In genomic region chr17:78976907-78977680, GRCh38 we compare ENCODE assay signal across 12 cellular contexts. TPM values are rescaled to one million over a fixed set of nuclear protein-coding genes. Genes with fewer than 3 reads are reported as not detected.
DNase-seq lines count a peak whose midpoint lies in the region; ATAC-seq, FAIRE-seq and TF ChIP-seq lines count a peak whose summit lies in the region.
"Had no signal": no experiment of that assay in that cellular context is flagged by ENCODE, and none has a peak within 500 bp of the region (broad histone marks: within the 10 kb centered on the region; RNA-seq: fewer than 3 reads in every experiment).

No MANE protein-coding gene starts in this region.

- H4K5ac ChIP-seq in IMR-90 (ENCODE audit: low read depth, low read length): no peak overlapping the region

- H2BK12ac ChIP-seq in trophoblast cell (ENCODE audit: low read length): no peak overlapping the region

- H2AFZ ChIP-seq in ACC112 (ENCODE audit: low read length, unreplicated experiment) (no peak overlapping the region), IMR-90 (replicated peaks; ENCODE audit: low read length, poor library complexity) (no peak overlapping the region), K562 (ENCODE audit: low read depth, low read length) (no peak overlapping the region), trophoblast cell (ENCODE audit: insufficient read depth, low read length, poor library complexity) (no peak overlapping the region)

- peaks cover 12 to 31% (median 21%) of the 10 kb centered on the region in 7 donors for H3K4me1 Mint-ChIP-seq in naive thymus-derived CD4-positive, alpha-beta T cell

- no peaks in the 10 kb centered on the region for H3K9me3 ChIP-seq in IMR-90 (ENCODE audit: control insufficient read depth, insufficient read depth, low read length)
- H3K9me3 ChIP-seq in K562 (replicated peaks; ENCODE audit: control insufficient read depth, insufficient read depth, low read depth, low read length): no peaks in the 10 kb centered on the region
- no peaks in the 10 kb centered on the region for H3K9me3 ChIP-seq in naive thymus-derived CD4-positive, alpha-beta T cell (ENCODE audit: control insufficient read depth in 2 of 3, low read length in 3 of 3)
- H3K9me3 ChIP-seq in trophoblast cell (ENCODE audit: insufficient read depth, low read depth, low read length): no peaks in the 10 kb centered on the region

- no peak for FAIRE-seq in K562 (lab: Jason Lieb, UNC)
- FAIRE-seq: endometrium, TTC549 had no signal

- TF ChIP-seq CTCF in IMR-90 (conservative IDR thresholded peaks at IDR 0.05; ENCODE audit: low read depth, low read length) (no peak), K562 (IDR thresholded peaks at IDR 0.05 in 2 of 3, conservative IDR thresholded peaks at IDR 0.05 in 1 of 3; ENCODE audit: insufficient read depth in 2 of 3, low read depth in 1 of 3, low read length in 3 of 3) (no peak)

- no peaks in the 10 kb centered on the region for H3K27me3 Mint-ChIP-seq in naive thymus-derived CD4-positive, alpha-beta T cell

- peak overlapping the region in 7 of 9 donors; percentile 36 to 83 (median 61) for H3K27ac Mint-ChIP-seq in naive thymus-derived CD4-positive, alpha-beta T cell
- H3K27ac Mint-ChIP-seq: CD8-positive, alpha-beta T cell had no signal

- no peaks in the 10 kb centered on the region for H3K36me3 Mint-ChIP-seq in naive thymus-derived CD4-positive, alpha-beta T cell

- H2AK9ac ChIP-seq in IMR-90 (replicated peaks; ENCODE audit: low read depth, low read length, poor library complexity): peak overlapping the region; percentile 62

- H3K9ac ChIP-seq in IMR-90 (ENCODE audit: low read depth, low read length) (no peak overlapping the region), K562 (ENCODE audit: insufficient read depth in 1 of 2, low read depth in 2 of 2, low read length in 2 of 2) (no peak overlapping the region), trophoblast cell (ENCODE audit: low read length) (no peak overlapping the region)

- DNase-seq in IMR-90: no peak
- DNase-seq in K562 (ENCODE audit: extremely low read depth in 1 of 4, low spot score in 3 of 4): no peak
- no peak for DNase-seq in naive thymus-derived CD4-positive, alpha-beta T cell
- no peak for DNase-seq in trophoblast cell
- no peak for DNase-seq in superior temporal gyrus (ENCODE audit: extremely low spot score)
- DNase-seq: NCI-H187 had no signal

- TF ChIP-seq EP300 in K562 (IDR thresholded peaks at IDR 0.05; ENCODE audit: low read length): no peak

- no peak overlapping the region for H3K56ac ChIP-seq in IMR-90 (ENCODE audit: extremely low read depth, insufficient read depth, low read length)

- H3K36me3 ChIP-seq in ACC112 (ENCODE audit: insufficient read depth, low read length) (peaks cover 9% of the 10 kb centered on the region; the same call in 1 of the 2 replicates), IMR-90 (ENCODE audit: control insufficient read depth, insufficient read depth, low read length) (peaks cover 5% of the 10 kb centered on the region; the same call in 1 of the 2 replicates), K562 (ENCODE audit: control insufficient read depth, insufficient read depth, low read length) (no peaks in the 10 kb centered on the region), trophoblast cell (ENCODE audit: control insufficient read depth in 1 of 2, insufficient read depth in 2 of 2, low read length in 2 of 2) (no peaks in the 10 kb centered on the region)
- H3K36me3 ChIP-seq in naive thymus-derived CD4-positive, alpha-beta T cell (ENCODE audit: control insufficient read depth in 2 of 3, insufficient read depth in 3 of 3, low read length in 3 of 3): peaks cover 0 to 27% (median 0%) of the 10 kb centered on the region in 3 experiments

- no peak for TF ChIP-seq POLR2A in IMR-90 (IDR thresholded peaks at IDR 0.05; ENCODE audit: low read depth, low read length)
- TF ChIP-seq POLR2A in K562 (conservative IDR thresholded peaks at IDR 0.05): no peak

- H2BK15ac ChIP-seq in IMR-90 (ENCODE audit: low read depth, low read length): no peak overlapping the region

- no peak for ATAC-seq in IMR-90 (ENCODE audit: low read depth)
- no peak for ATAC-seq in K562
- no peak for ATAC-seq in naive thymus-derived CD4-positive, alpha-beta T cell
- no peak for ATAC-seq in HG02981 (IDR thresholded peaks at IDR 0.05; ENCODE audit: unreplicated experiment)
- ATAC-seq in HG03571 (IDR thresholded peaks at IDR 0.05; ENCODE audit: unreplicated experiment): no peak
- ATAC-seq: CD8-positive, alpha-beta T cell had no signal

- no peaks in the 10 kb centered on the region for H4K20me1 ChIP-seq in IMR-90 (ENCODE audit: insufficient read depth, low read length)
- H4K20me1 ChIP-seq in K562 (replicated peaks; ENCODE audit: control insufficient read depth, insufficient read depth, low read length): no peaks in the 10 kb centered on the region

- H3K9me1 ChIP-seq in IMR-90 (ENCODE audit: insufficient read depth, low read length) (peaks cover 18% of the 10 kb centered on the region), K562 (ENCODE audit: control insufficient read depth, insufficient read depth, low read length) (no peaks in the 10 kb centered on the region)

- H3K18ac ChIP-seq in IMR-90 (ENCODE audit: low read depth, low read length) (no peak overlapping the region), trophoblast cell (ENCODE audit: low read length) (no peak overlapping the region)

- H3K4me3 Mint-ChIP-seq in naive thymus-derived CD4-positive, alpha-beta T cell: peak overlapping the region in 8 of 10 donors; percentile 22 to 85 (median 78)
- H3K4me3 Mint-ChIP-seq: CD8-positive, alpha-beta T cell had no signal

- H3K4me2 ChIP-seq in IMR-90 (ENCODE audit: low read depth, low read length): no peak overlapping the region
- H3K4me2 ChIP-seq in K562 (ENCODE audit: insufficient read depth, low read length): no peak overlapping the region
- H3K4me2 ChIP-seq in trophoblast cell (ENCODE audit: low read length): no peak overlapping the region

- dilution Hi-C loops in IMR-90 (cut with HindIII; ENCODE audit: low sequenced_read_pairs, unreplicated experiment): no loop called here

- H3K27ac ChIP-seq in ACC112 (ENCODE audit: low read depth, low read length) (no peak overlapping the region), IMR-90 (ENCODE audit: insufficient read depth, low read length) (no peak overlapping the region), K562 (ENCODE audit: extremely low read depth, low read depth, low read length) (no peak overlapping the region), trophoblast cell (ENCODE audit: low read depth, low read length) (no peak overlapping the region)
- H3K27ac ChIP-seq in naive thymus-derived CD4-positive, alpha-beta T cell (ENCODE audit: low read depth, low read length): no peak overlapping the region

- peaks cover 4 to 47% of the 10 kb centered on the region in 2 experiments; a peak in 2 of 4 replicates for H3K79me1 ChIP-seq in IMR-90 (ENCODE audit: low read depth in 1 of 2, low read length in 2 of 2)
- peaks cover 10% of the 10 kb centered on the region for H3K79me1 ChIP-seq in trophoblast cell (ENCODE audit: low read length)

- TF ChIP-seq RAD21 in IMR-90 (IDR thresholded peaks at IDR 0.05; ENCODE audit: low read length) (no peak), K562 (CRISPR knock-in tag; conservative IDR thresholded peaks at IDR 0.05 in 1 of 2, IDR thresholded peaks at IDR 0.05 in 1 of 2) (no peak)

- no peak overlapping the region for H3K4ac ChIP-seq in IMR-90 (ENCODE audit: low read depth, low read length)
- no peak overlapping the region for H3K4ac ChIP-seq in trophoblast cell (ENCODE audit: low read depth, low read length)

- H3K27me3 ChIP-seq in ACC112 (ENCODE audit: insufficient read depth, low read length) (no peaks in the 10 kb centered on the region), IMR-90 (ENCODE audit: control insufficient read depth, insufficient read depth, low read length) (no peaks in the 10 kb centered on the region), K562 (ENCODE audit: control insufficient read depth in 2 of 2, insufficient read depth in 2 of 2, low read length in 2 of 2) (no peaks in the 10 kb centered on the region), trophoblast cell (ENCODE audit: insufficient read depth, low read length) (no peaks in the 10 kb centered on the region)
- H3K27me3 ChIP-seq in naive thymus-derived CD4-positive, alpha-beta T cell (ENCODE audit: control insufficient read depth in 2 of 2, insufficient read depth in 2 of 2, low read length in 2 of 2): no peaks in the 10 kb centered on the region

- intact Hi-C loops in IMR-90 (cut with micrococcal nuclease) (no loop called here), K562 (cut with micrococcal nuclease) (no loop called here)
- intact Hi-C loops in naive thymus-derived CD4-positive, alpha-beta T cell (cut with micrococcal nuclease): no loop called here

- H3K79me2 ChIP-seq in ACC112 (ENCODE audit: control insufficient read depth, insufficient read depth, low read length, unreplicated experiment): peaks cover 46% of the 10 kb centered on the region
- no peaks in the 10 kb centered on the region for H3K79me2 ChIP-seq in K562 (ENCODE audit: control insufficient read depth, insufficient read depth, low read length)
- no peaks in the 10 kb centered on the region for H3K79me2 ChIP-seq in trophoblast cell (ENCODE audit: control insufficient read depth, insufficient read depth, low read length, poor library complexity)

- no peak overlapping the region for H4K12ac ChIP-seq in trophoblast cell (ENCODE audit: low read depth, low read length)

- H4K8ac ChIP-seq in IMR-90 (ENCODE audit: low read depth in 2 of 2, low read length in 2 of 2): no peak overlapping the region
- H4K8ac ChIP-seq in trophoblast cell (ENCODE audit: low read depth, low read length): no peak overlapping the region

- POLR2A ChIA-PET in IMR-90 (lab: Charles Lee; ENCODE audit: unreplicated experiment) (no interaction called here), K562 (lab: Yijun Ruan, JAX) (interaction anchor here (0.7 to 1.0 kb wide), 2 partner anchors 29 to 171 kb away, joined by 3 read pairs; no protein-coding TSS in a partner anchor)
- POLR2A ChIA-PET in naive thymus-derived CD4-positive, alpha-beta T cell (lab: Charles Lee): no interaction called here

- H4K91ac ChIP-seq in IMR-90 (ENCODE audit: insufficient read depth, low read depth, low read length): no peak overlapping the region
- no peak overlapping the region for H4K91ac ChIP-seq in trophoblast cell (ENCODE audit: low read depth, low read length)

- H3K14ac ChIP-seq in IMR-90 (replicated peaks; ENCODE audit: low read depth, low read length) (no peak overlapping the region), trophoblast cell (ENCODE audit: low read length) (no peak overlapping the region)

- H2AK5ac ChIP-seq in IMR-90 (ENCODE audit: low read depth, low read length) (no peak overlapping the region), trophoblast cell (ENCODE audit: low read length) (no peak overlapping the region)

- H3K4me1 ChIP-seq in ACC112 (ENCODE audit: control insufficient read depth, insufficient read depth, low read length, unreplicated experiment) (peaks cover 43% of the 10 kb centered on the region), IMR-90 (ENCODE audit: control insufficient read depth, insufficient read depth, low read length) (peaks cover 31% of the 10 kb centered on the region), K562 (replicated peaks in 1 of 2; ENCODE audit: control insufficient read depth in 2 of 2, insufficient read depth in 2 of 2, low read length in 2 of 2) (peaks cover 0 to 63% of the 10 kb centered on the region in 2 experiments; a peak in 3 of 5 replicates), trophoblast cell (ENCODE audit: control insufficient read depth in 1 of 2, insufficient read depth in 2 of 2, low read length in 2 of 2) (peaks cover 18 to 20% of the 10 kb centered on the region in 2 experiments)
- H3K4me1 ChIP-seq in naive thymus-derived CD4-positive, alpha-beta T cell (ENCODE audit: control insufficient read depth in 2 of 2, insufficient read depth in 2 of 2, low read length in 2 of 2): peaks cover 0 to 28% of the 10 kb centered on the region in 2 donors

- CTCF ChIA-PET in IMR-90 (lab: Yijun Ruan, JAX): no interaction called here
- CTCF ChIA-PET in K562 (lab: Yijun Ruan, JAX; ENCODE audit: low intra/inter-chr PET ratio): no interaction called here
- CTCF ChIA-PET in naive thymus-derived CD4-positive, alpha-beta T cell (lab: Charles Lee): no interaction called here

- H2BK120ac ChIP-seq in IMR-90 (ENCODE audit: low read depth, low read length): no peak overlapping the region
- no peak overlapping the region for H2BK120ac ChIP-seq in trophoblast cell (ENCODE audit: insufficient read depth, low read length, poor library complexity)

- no peak overlapping the region for H2BK20ac ChIP-seq in IMR-90 (ENCODE audit: low read depth, low read length)

- no TSS peak for BruUV-seq in IMR-90 (replicated peaks; lab: Mats Ljungman, UMichigan)
- no TSS peak for BruUV-seq in K562 (replicated peaks; lab: Mats Ljungman, UMichigan)

- no peak overlapping the region for H3K23ac ChIP-seq in IMR-90 (ENCODE audit: low read depth, low read length)
- H3K23ac ChIP-seq in trophoblast cell (ENCODE audit: low read length): no peak overlapping the region

- no peaks in the 10 kb centered on the region for H3K9me3 Mint-ChIP-seq in naive thymus-derived CD4-positive, alpha-beta T cell
- H3K9me3 Mint-ChIP-seq: CD8-positive, alpha-beta T cell had no signal

- WGBS in IMR-90 (ENCODE audit: extremely low coverage in 2 of 2, insufficient read length in 1 of 2), 2 experiments: 85% methylated on average over 6 of the region's 20 CpGs; no CpG with 5 or more reads in 1 of the 2 experiments
- 40% methylated on average over 18 of the region's 20 CpGs for WGBS in K562 (ENCODE audit: insufficient coverage, low coverage, missing lambda C conversion rate)
- WGBS in trophoblast cell (ENCODE audit: extremely low coverage, insufficient coverage, insufficient read length): no CpG with 5 or more reads among the region's 20 CpGs

- H3K4me3 ChIP-seq in ACC112 (ENCODE audit: low read depth, low read length): peak overlapping the region; percentile 92
- no peak overlapping the region for H3K4me3 ChIP-seq in IMR-90 (ENCODE audit: insufficient read depth, low read depth, low read length)
- H3K4me3 ChIP-seq in K562: no peak overlapping the region
- H3K4me3 ChIP-seq in naive thymus-derived CD4-positive, alpha-beta T cell (ENCODE audit: low read length): no peak overlapping the region
- H3K4me3 ChIP-seq in trophoblast cell (ENCODE audit: low read depth, low read length): no peak overlapping the region

- in situ Hi-C loops in IMR-90 (cut with MboI; ENCODE audit: low sequenced_read_pairs): no loop called here
- in situ Hi-C loops in K562 (cut with MboI): no loop called here

- H2BK5ac ChIP-seq in IMR-90 (ENCODE audit: low read depth, low read length, poor library complexity, severe bottlenecking) (no peak overlapping the region), trophoblast cell (ENCODE audit: low read depth, low read length, poor library complexity) (no peak overlapping the region)

RNA-seq across cellular contexts. Expression of gene LGALS3BP, which starts 2.6 kb away (rescaled TPM):
- total RNA-seq in IMR-90 (2012; rRNA removed) (33.7 and 34.7 TPM in 2 replicates), K562 (2014; rRNA removed) (4.8 and 5.9 TPM in 2 replicates), K562 (2014; rRNA removed; fragmentation: Illumina TruSeq; extraction: Trizol) (0.73 and 1.4 TPM in 2 replicates), K562 (2015; rRNA removed; fragmentation: Illumina TruSeq; extraction: Trizol) (4.4 and 4.7 TPM in 2 replicates), K562 (2021) (5.3 and 8.7 TPM in 2 replicates)
- polyA plus RNA-seq in IMR-90 (2012; rRNA removed) (249 and 273 TPM in 2 replicates), K562 (2011; rRNA removed) (0.68 and 2.4 TPM in 2 replicates), K562 (2014; fragmentation: Illumina TruSeq; extraction: Trizol) (3.8 and 4.2 TPM in 2 replicates), K562 (2014; fragmentation: Nextera tagmentation; extraction: Ambion mirVana) (under 1 TPM; 0.39 to 0.59 TPM), K562 (2014; rRNA removed) (3.2 and 3.3 TPM in 2 replicates)
- 146 and 259 TPM in 2 replicates for polyA plus RNA-seq in IMR-90 (2012; cell fraction: cytosol; rRNA removed)
- polyA plus RNA-seq in IMR-90 (2012; cell fraction: nucleus; rRNA removed; ENCODE audit: low replicate concordance): 165 and 308 TPM in 2 replicates
- 1.6 and 6.3 TPM in 2 replicates for total RNA-seq in K562 (2011; cell fraction: chromatin; rRNA removed; ENCODE audit: low replicate concordance)
- total RNA-seq in K562 (2011; cell fraction: nucleolus; rRNA removed): 7.7 and 7.8 TPM in 2 replicates
- 4.3 and 5.4 TPM in 2 replicates for total RNA-seq in K562 (2011; cell fraction: nucleoplasm; rRNA removed)
- 1.2 and 2.3 TPM in 2 replicates for polyA plus RNA-seq in K562 (2011; cell fraction: cytosol; rRNA removed)
- polyA plus RNA-seq in K562 (2011; cell fraction: nucleus; rRNA removed): 3.9 and 8.1 TPM in 2 replicates
- 8.6 and 29.2 TPM in 2 replicates for polyA plus RNA-seq in K562 (2012)
- 1.1 and 1.3 TPM in 2 replicates for polyA minus RNA-seq in K562 (2011; rRNA and poly(A)+ RNA removed)
- 4.7 and 6.4 TPM in 2 replicates for polyA minus RNA-seq in K562 (2011; cell fraction: cytosol; rRNA and poly(A)+ RNA removed)
- 1.4 and 2.8 TPM in 2 replicates for polyA minus RNA-seq in K562 (2011; cell fraction: nucleus; rRNA and poly(A)+ RNA removed)
- 100 to 1,000 TPM in 1 of 5 experiments, 10 to 100 TPM in 4; 44.7 to 267 (median 53.9) TPM for total RNA-seq in naive thymus-derived CD4-positive, alpha-beta T cell
- 100 to 1,000 TPM; 116 to 122 TPM for polyA plus RNA-seq in naive thymus-derived CD4-positive, alpha-beta T cell
- 9.1 and 9.3 TPM in 2 replicates for polyA plus RNA-seq in trophoblast cell (2013)

RNA-seq across cellular contexts. Expression of gene CANT1, which starts 32.5 kb away (rescaled TPM):
- total RNA-seq in IMR-90 (2012; rRNA removed): 50.0 and 51.8 TPM in 2 replicates
- polyA plus RNA-seq in IMR-90 (2012; rRNA removed): 73.4 and 90.7 TPM in 2 replicates
- polyA plus RNA-seq in IMR-90 (2012; cell fraction: cytosol; rRNA removed): 61.1 and 63.0 TPM in 2 replicates
- 33.7 and 43.7 TPM in 2 replicates for polyA plus RNA-seq in IMR-90 (2012; cell fraction: nucleus; rRNA removed; ENCODE audit: low replicate concordance)
- total RNA-seq in K562 (2011; cell fraction: chromatin; rRNA removed; ENCODE audit: low replicate concordance): 43.0 and 99.3 TPM in 2 replicates
- 96.1 and 114 TPM in 2 replicates for total RNA-seq in K562 (2011; cell fraction: nucleolus; rRNA removed)
- 74.2 and 76.3 TPM in 2 replicates for total RNA-seq in K562 (2011; cell fraction: nucleoplasm; rRNA removed)
- 25.7 and 30.6 TPM in 2 replicates for total RNA-seq in K562 (2014; rRNA removed)
- total RNA-seq in K562 (2014; rRNA removed; fragmentation: Illumina TruSeq; extraction: Trizol): 12.6 and 13.9 TPM in 2 replicates
- 21.6 and 23.9 TPM in 2 replicates for total RNA-seq in K562 (2015; rRNA removed; fragmentation: Illumina TruSeq; extraction: Trizol)
- 66.4 and 68.4 TPM in 2 replicates for total RNA-seq in K562 (2021)
- 22.5 and 27.2 TPM in 2 replicates for polyA plus RNA-seq in K562 (2011; rRNA removed)
- 22.3 and 42.0 TPM in 2 replicates for polyA plus RNA-seq in K562 (2011; cell fraction: cytosol; rRNA removed)
- 19.9 and 27.7 TPM in 2 replicates for polyA plus RNA-seq in K562 (2011; cell fraction: nucleus; rRNA removed)
- 50.7 and 73.7 TPM in 2 replicates for polyA plus RNA-seq in K562 (2012)
- polyA plus RNA-seq in K562 (2014; fragmentation: Illumina TruSeq; extraction: Trizol): 25.8 and 29.2 TPM in 2 replicates
- 1 to 10 TPM; 2.7 to 2.9 TPM for polyA plus RNA-seq in K562 (2014; fragmentation: Nextera tagmentation; extraction: Ambion mirVana)
- polyA plus RNA-seq in K562 (2014; rRNA removed): 24.9 and 25.2 TPM in 2 replicates
- polyA minus RNA-seq in K562 (2011; rRNA and poly(A)+ RNA removed): 26.4 and 26.9 TPM in 2 replicates
- polyA minus RNA-seq in K562 (2011; cell fraction: cytosol; rRNA and poly(A)+ RNA removed): 29.2 and 54.9 TPM in 2 replicates
- 12.3 and 17.8 TPM in 2 replicates for polyA minus RNA-seq in K562 (2011; cell fraction: nucleus; rRNA and poly(A)+ RNA removed)
- total RNA-seq in naive thymus-derived CD4-positive, alpha-beta T cell: 10 to 100 TPM; 40.1 to 82.2 (median 43.0) TPM
- 10 to 100 TPM; 11.2 to 11.4 TPM for polyA plus RNA-seq in naive thymus-derived CD4-positive, alpha-beta T cell
- polyA plus RNA-seq in trophoblast cell (2013): 60.8 and 62.9 TPM in 2 replicates

RNA-seq across cellular contexts. Expression of gene C1QTNF1, which starts 46.9 kb away (rescaled TPM):
- total RNA-seq in IMR-90 (2012; rRNA removed) (1.7 and 3.4 TPM in 2 replicates), K562 (2014; rRNA removed) (not detected in 2 replicates), K562 (2014; rRNA removed; fragmentation: Illumina TruSeq; extraction: Trizol) (not detected in 2 replicates), K562 (2015; rRNA removed; fragmentation: Illumina TruSeq; extraction: Trizol) (not detected in 2 replicates), K562 (2021) (0.09 and 0.22 TPM in 2 replicates)
- polyA plus RNA-seq in IMR-90 (2012; rRNA removed) (8.4 and 9.0 TPM in 2 replicates), K562 (2011; rRNA removed) (not detected in 2 replicates), K562 (2014; fragmentation: Illumina TruSeq; extraction: Trizol) (not detected in 2 replicates), K562 (2014; fragmentation: Nextera tagmentation; extraction: Ambion mirVana) (not detected), K562 (2014; rRNA removed) (not detected in 2 replicates)
- 5.2 and 16.8 TPM in 2 replicates for polyA plus RNA-seq in IMR-90 (2012; cell fraction: cytosol; rRNA removed)
- polyA plus RNA-seq in IMR-90 (2012; cell fraction: nucleus; rRNA removed; ENCODE audit: low replicate concordance): 7.4 and 9.5 TPM in 2 replicates
- total RNA-seq in K562 (2011; cell fraction: chromatin; rRNA removed; ENCODE audit: low replicate concordance): not detected in 2 replicates
- not detected in 2 replicates for total RNA-seq in K562 (2011; cell fraction: nucleolus; rRNA removed)
- not detected in 2 replicates for total RNA-seq in K562 (2011; cell fraction: nucleoplasm; rRNA removed)
- not detected in 2 replicates for polyA plus RNA-seq in K562 (2011; cell fraction: cytosol; rRNA removed)
- not detected in 2 replicates for polyA plus RNA-seq in K562 (2011; cell fraction: nucleus; rRNA removed)
- not detected in 2 replicates for polyA plus RNA-seq in K562 (2012)
- polyA minus RNA-seq in K562 (2011; rRNA and poly(A)+ RNA removed): not detected in 2 replicates
- not detected in 2 replicates for polyA minus RNA-seq in K562 (2011; cell fraction: cytosol; rRNA and poly(A)+ RNA removed)
- polyA minus RNA-seq in K562 (2011; cell fraction: nucleus; rRNA and poly(A)+ RNA removed): not detected in 2 replicates
- under 1 TPM in 1 of 5 experiments, not detected in 4; 0.10 TPM for total RNA-seq in naive thymus-derived CD4-positive, alpha-beta T cell
- polyA plus RNA-seq in naive thymus-derived CD4-positive, alpha-beta T cell: not detected
- 11.5 and 12.7 TPM in 2 replicates for polyA plus RNA-seq in trophoblast cell (2013)

RNA-seq across cellular contexts. Expression of gene TIMP2, which starts 51.9 kb away (rescaled TPM):
- total RNA-seq in IMR-90 (2012; rRNA removed) (43.9 and 48.6 TPM in 2 replicates), K562 (2014; rRNA removed) (not detected in 2 replicates), K562 (2014; rRNA removed; fragmentation: Illumina TruSeq; extraction: Trizol) (not detected in 2 replicates), K562 (2015; rRNA removed; fragmentation: Illumina TruSeq; extraction: Trizol) (not detected in 2 replicates), K562 (2021) (0.49 and 0.55 TPM in 2 replicates)
- polyA plus RNA-seq in IMR-90 (2012; rRNA removed) (352 and 416 TPM in 2 replicates), K562 (2011; rRNA removed) (not detected in 2 replicates), K562 (2014; fragmentation: Illumina TruSeq; extraction: Trizol) (not detected in 2 replicates), K562 (2014; fragmentation: Nextera tagmentation; extraction: Ambion mirVana) (not detected), K562 (2014; rRNA removed) (not detected in 2 replicates)
- polyA plus RNA-seq in IMR-90 (2012; cell fraction: cytosol; rRNA removed): 411 and 495 TPM in 2 replicates
- polyA plus RNA-seq in IMR-90 (2012; cell fraction: nucleus; rRNA removed; ENCODE audit: low replicate concordance): 193 and 240 TPM in 2 replicates
- total RNA-seq in K562 (2011; cell fraction: chromatin; rRNA removed; ENCODE audit: low replicate concordance): not detected in 2 replicates
- total RNA-seq in K562 (2011; cell fraction: nucleolus; rRNA removed): not detected in 2 replicates
- not detected in 2 replicates for total RNA-seq in K562 (2011; cell fraction: nucleoplasm; rRNA removed)
- 0.01 and 0.03 TPM in 2 replicates for polyA plus RNA-seq in K562 (2011; cell fraction: cytosol; rRNA removed)
- polyA plus RNA-seq in K562 (2011; cell fraction: nucleus; rRNA removed): not detected in 2 replicates
- polyA plus RNA-seq in K562 (2012): 0.06 TPM in 1 of 2 replicates, not detected in the other
- not detected in 2 replicates for polyA minus RNA-seq in K562 (2011; rRNA and poly(A)+ RNA removed)
- not detected in 2 replicates for polyA minus RNA-seq in K562 (2011; cell fraction: cytosol; rRNA and poly(A)+ RNA removed)
- not detected in 2 replicates for polyA minus RNA-seq in K562 (2011; cell fraction: nucleus; rRNA and poly(A)+ RNA removed)
- total RNA-seq in naive thymus-derived CD4-positive, alpha-beta T cell: 10 to 100 TPM in 1 of 5 experiments, 1 to 10 TPM in 4; 1.2 to 46.1 (median 5.8) TPM
- under 1 TPM; 0.23 to 0.31 TPM for polyA plus RNA-seq in naive thymus-derived CD4-positive, alpha-beta T cell
- polyA plus RNA-seq in trophoblast cell (2013): 53.1 and 56.6 TPM in 2 replicates
